Comparison of ENCODE assay signal across 9 cellular contexts in genomic region chr15:69082041-69082502, GRCh38.
DNase-seq lines count a peak whose midpoint lies in the region; ATAC-seq, FAIRE-seq and TF ChIP-seq lines count a peak whose summit lies in the region.
"Had no signal": no experiment of that assay in that cellular context is flagged by ENCODE, and none has a peak within 500 bp of the region (broad histone marks: within the 10 kb centered on the region; RNA-seq: fewer than 3 reads in every experiment).

No MANE protein-coding gene starts in this region.

- H3K4me1 ChIP-seq in pancreas (peaks cover 0 to 6% (median 0%) of the 10 kb centered on the region in 3 donors), OCI-LY7 (ENCODE audit: insufficient read depth, low read length, poor library complexity, severe bottlenecking) (no peaks in the 10 kb centered on the region)

- POLR2A ChIA-PET in AG04449 (lab: Yijun Ruan, JAX) (interaction anchor here (1.1 to 1.8 kb wide), 2 partner anchors 79 to 371 kb away, joined by 3 to 6 read pairs; partner anchors contain the start of genes GLCE and RPLP1), OCI-LY7 (lab: Charles Lee) (no interaction called here)

- H3K79me2 ChIP-seq in OCI-LY7 (ENCODE audit: insufficient read depth, low read depth, low read length): no peaks in the 10 kb centered on the region

- no TSS peak for BruUV-seq in OCI-LY7 (replicated peaks; lab: Mats Ljungman, UMichigan)

- intact Hi-C loops in pancreas (cut with DNase I) (no loop called here), OCI-LY7 (cut with micrococcal nuclease; ENCODE audit: unreplicated experiment) (no loop called here)

- ATAC-seq in pancreas (peak in 3 of 4 donors; percentile 51 to 60 (median 60)), HG02623 (IDR thresholded peaks at IDR 0.05; ENCODE audit: unreplicated experiment) (no peak)

- no peak for FAIRE-seq in pancreas (lab: Jason Lieb, UNC)

- no peak overlapping the region for H3K4me3 ChIP-seq in AG04449 (ENCODE audit: low read depth, low read length)
- H3K4me3 ChIP-seq in SK-N-MC: peak overlapping the region; percentile 87
- no peak overlapping the region for H3K4me3 ChIP-seq in fibroblast of the aortic adventitia (ENCODE audit: low read depth, low read length)
- H3K4me3 ChIP-seq in pancreas: no peak overlapping the region
- no peak overlapping the region for H3K4me3 ChIP-seq in OCI-LY7 (ENCODE audit: low read depth, low read length, poor library complexity, severe bottlenecking)

- no peaks in the 10 kb centered on the region for H3K9me2 ChIP-seq in OCI-LY7 (ENCODE audit: insufficient read depth, low read length)

- WGBS in pancreas, 2 donors: 55 to 59% methylated on average over 3 of the region's 3 CpGs

- H3K36me3 ChIP-seq in SK-N-MC (ENCODE audit: insufficient read depth, low read length) (no peaks in the 10 kb centered on the region), pancreas (no peaks in the 10 kb centered on the region), OCI-LY7 (ENCODE audit: insufficient read depth, low read length) (no peaks in the 10 kb centered on the region)

- CTCF ChIA-PET in AG04449 (lab: Yijun Ruan, JAX): interaction anchor here (1.5 to 1.7 kb wide), 2 partner anchors 15 to 23 kb away, joined by 3 to 9 read pairs; no protein-coding TSS in a partner anchor
- CTCF ChIA-PET in OCI-LY7 (lab: Charles Lee; ENCODE audit: unreplicated experiment): no interaction called here

- no peaks in the 10 kb centered on the region for H3K9me3 ChIP-seq in SK-N-MC (ENCODE audit: low read depth, low read length)
- no peaks in the 10 kb centered on the region for H3K9me3 ChIP-seq in pancreas
- no peaks in the 10 kb centered on the region for H3K9me3 ChIP-seq in OCI-LY7 (ENCODE audit: low read length)

- no peaks in the 10 kb centered on the region for H4K20me1 ChIP-seq in OCI-LY7 (ENCODE audit: insufficient read depth, low read length)

- peak overlapping the region; percentile 93 for H3K9ac ChIP-seq in SK-N-MC (ENCODE audit: insufficient read length)

- TF ChIP-seq CTCF in AG04449 (IDR thresholded peaks at IDR 0.05; ENCODE audit: insufficient read depth, low read length, missing control alignments) (no peak), fibroblast of the aortic adventitia (IDR thresholded peaks at IDR 0.05; ENCODE audit: insufficient read depth, low read length) (no peak), pancreas (IDR thresholded peaks at IDR 0.05) (no peak), OCI-LY7 (conservative IDR thresholded peaks at IDR 0.05; ENCODE audit: low read length) (no peak)

- no peak overlapping the region for H2AFZ ChIP-seq in OCI-LY7 (ENCODE audit: low read length)

- peak overlapping the region; percentile 98 for H3K27ac ChIP-seq in SK-N-MC
- H3K27ac ChIP-seq in pancreas: peak overlapping the region in 2 of 4 donors; percentile 34 to 36
- H3K27ac ChIP-seq in OCI-LY7 (ENCODE audit: low read depth, low read length, poor library complexity, severe bottlenecking): no peak overlapping the region

- H3K27me3 ChIP-seq in pancreas: no peaks in the 10 kb centered on the region

- H3K4me2 ChIP-seq in OCI-LY7 (ENCODE audit: low read length): no peak overlapping the region

- DNase-seq in AG04449 (ENCODE audit: low read depth, low spot score) (peak; percentile 16), SK-N-MC (ENCODE audit: low read depth, low spot score) (peak; percentile 62), fibroblast of the aortic adventitia (ENCODE audit: low read depth) (peak; percentile 89), pancreas (no peak), Ammon's horn (ENCODE audit: low spot score) (no peak), OCI-LY7 (ENCODE audit: low spot score) (no peak)
- DNase-seq in stimulated activated CD4-positive, alpha-beta T cell treated with anti-CD3 and anti-CD28 coated beads, Interleukin-1b, Interleukin-23, amount 100 ng/mL, for 48 hours: no peak
- DNase-seq: stimulated activated CD4-positive, alpha-beta T cell treated with anti-CD3 and anti-CD28 coated beads, Interleukin-4, amount 100 ng/mL, for 1 hour had no signal

Comparison
In these comparisons a context has a peak if more than half of its experiments do, and no peak if none do; other contexts are left out.
1. DNase-seq: peak in AG04449 (single experiment), SK-N-MC (single experiment) and fibroblast of the aortic adventitia (single experiment); none in pancreas (0 of 6), Ammon's horn (single experiment), OCI-LY7 (single experiment) and stimulated activated CD4-positive, alpha-beta T cell treated with anti-CD3 and anti-CD28 coated beads, Interleukin-1b, Interleukin-23, amount 100 ng/mL, for 48 hours (single experiment).